Comparison of ENCODE assay signal across 8 cellular contexts in the genomic region with DNA sequence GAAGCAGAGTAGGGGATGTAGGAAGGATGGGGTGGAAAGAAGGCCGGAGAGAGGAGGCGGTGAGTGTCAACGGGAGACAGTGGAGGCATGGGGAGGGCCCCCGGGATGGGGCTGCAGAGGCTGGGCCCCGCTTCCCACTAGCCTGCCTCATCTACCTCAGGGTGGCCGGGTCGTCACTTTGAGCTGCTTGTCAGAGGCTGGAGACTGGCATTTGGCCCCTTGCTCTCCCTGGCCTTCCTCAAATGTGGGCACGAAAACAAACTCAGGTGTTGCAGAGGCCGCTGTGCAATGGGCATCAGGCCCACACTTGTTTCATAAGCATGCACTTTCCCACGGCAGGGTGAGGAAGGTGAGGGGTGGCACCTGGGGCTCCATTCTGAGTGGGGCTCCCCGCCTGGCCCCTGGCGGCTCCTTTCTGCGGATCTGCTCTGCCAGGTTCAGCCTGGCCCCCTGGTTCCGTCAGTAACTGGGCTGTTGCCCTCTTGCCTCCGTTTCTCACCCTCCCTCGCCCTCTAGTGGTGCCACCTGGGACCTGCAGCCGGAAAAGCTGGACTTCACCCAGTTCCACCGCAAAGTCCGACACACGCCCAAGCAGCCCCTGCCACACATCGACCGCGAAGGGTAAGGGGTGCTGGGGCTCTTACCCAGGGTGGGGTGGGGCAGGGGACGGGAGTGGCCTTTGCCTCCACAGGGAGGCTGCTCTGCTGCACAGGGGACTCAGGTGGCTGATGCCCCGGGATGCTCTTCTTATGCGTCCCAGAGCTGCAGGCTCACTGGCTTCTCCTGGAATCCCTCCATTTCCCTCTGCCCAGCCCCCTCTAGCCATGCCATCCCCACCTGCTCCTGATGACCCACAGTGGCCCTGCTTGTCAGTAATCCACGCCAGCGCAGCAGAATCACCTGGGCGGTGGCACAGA.
DNase-seq lines count a peak whose midpoint lies in the region; TF ChIP-seq lines count a peak whose summit lies in the region.

No MANE protein-coding gene starts in this region.

- H4K12ac ChIP-seq in trophoblast cell (ENCODE audit: low read depth, low read length), result no peak overlapping the region

- H3K36me3 ChIP-seq in Peyer's patch (no peaks in the 10 kb centered on the region), trophoblast cell (ENCODE audit: control insufficient read depth in 1 of 2, insufficient read depth in 2 of 2, low read length in 2 of 2) (peaks cover 13 to 14% of the 10 kb centered on the region in 2 experiments)

- peak; percentile 17 to 85 (median 74) for TF ChIP-seq CTCF in Peyer's patch (IDR thresholded peaks at IDR 0.05)

- DNase-seq in AG08396 (ENCODE audit: low spot score) (peak; percentile 74), GM19240 (ENCODE audit: insufficient read length, low spot score) (peak; percentile 47), Peyer's patch (peak; percentile 46 to 84 (median 84)), head of caudate nucleus (peak; percentile 56 to 95 (median 86)), trophoblast cell (peak; percentile 42 to 81), NCI-H128 (lab: John Stamatoyannopoulos, UW; ENCODE audit: unreplicated experiment) (no peak), foreskin melanocyte (no peak)
- DNase-seq in activated naive CD4-positive, alpha-beta T cell (lab: John Stamatoyannopoulos, UW), result peak in 3 of 4 experiments; percentile 3 to 36 (median 15)

- TF ChIP-seq POLR2A in Peyer's patch (IDR thresholded peaks at IDR 0.05), result no peak

- H3K18ac ChIP-seq in trophoblast cell (ENCODE audit: low read length), result peak overlapping the region; percentile 11

- H3K9me3 ChIP-seq in Peyer's patch, result no peaks in the 10 kb centered on the region
- H3K9me3 ChIP-seq in trophoblast cell (ENCODE audit: insufficient read depth, low read depth, low read length), result no peaks in the 10 kb centered on the region

- H3K79me2 ChIP-seq in trophoblast cell (ENCODE audit: control insufficient read depth, insufficient read depth, low read length, poor library complexity), result peaks cover 3% of the 10 kb centered on the region

- intact Hi-C loops in head of caudate nucleus (cut with DNase I), result loop anchor here (2.0 to 10.0 kb wide), 3 partner anchors 69 to 187 kb away; no protein-coding TSS in a partner anchor

- H3K4me2 ChIP-seq in trophoblast cell (ENCODE audit: low read length), result no peak overlapping the region

- H3K27ac ChIP-seq in Peyer's patch, result no peak overlapping the region
- H3K27ac ChIP-seq in trophoblast cell (ENCODE audit: low read depth, low read length), result no peak overlapping the region

- H2BK12ac ChIP-seq in trophoblast cell (ENCODE audit: low read length), result peak overlapping the region; percentile 1

- no peak overlapping the region for H2BK5ac ChIP-seq in trophoblast cell (ENCODE audit: low read depth, low read length, poor library complexity)

- H4K91ac ChIP-seq in trophoblast cell (ENCODE audit: low read depth, low read length), result no peak overlapping the region

- H3K23ac ChIP-seq in trophoblast cell (ENCODE audit: low read length), result no peak overlapping the region

- H3K14ac ChIP-seq in trophoblast cell (ENCODE audit: low read length), result no peak overlapping the region

- no peak overlapping the region for H2AK5ac ChIP-seq in trophoblast cell (ENCODE audit: low read length)

- H3K4ac ChIP-seq in trophoblast cell (ENCODE audit: low read depth, low read length), result no peak overlapping the region

- no peak overlapping the region for H2AFZ ChIP-seq in trophoblast cell (ENCODE audit: insufficient read depth, low read length, poor library complexity)

- H2BK120ac ChIP-seq in trophoblast cell (ENCODE audit: insufficient read depth, low read length, poor library complexity), result no peak overlapping the region

- H3K9ac ChIP-seq in trophoblast cell (ENCODE audit: low read length), result no peak overlapping the region

- H3K4me1 ChIP-seq in Peyer's patch, result no peaks in the 10 kb centered on the region
- H3K4me1 ChIP-seq in trophoblast cell (ENCODE audit: control insufficient read depth in 1 of 2, insufficient read depth in 2 of 2, low read length in 2 of 2), result peaks cover 16 to 18% of the 10 kb centered on the region in 2 experiments

- no peak overlapping the region for H4K8ac ChIP-seq in trophoblast cell (ENCODE audit: low read depth, low read length)

- WGBS in trophoblast cell (ENCODE audit: extremely low coverage, insufficient coverage, insufficient read length), result no CpG with 5 or more reads among the region's 29 CpGs

- H3K4me3 ChIP-seq in Peyer's patch (no peak overlapping the region), trophoblast cell (ENCODE audit: low read depth, low read length) (no peak overlapping the region)

- peaks cover 11% of the 10 kb centered on the region for H3K79me1 ChIP-seq in trophoblast cell (ENCODE audit: low read length)

- H3K27me3 ChIP-seq in Peyer's patch (no peaks in the 10 kb centered on the region), trophoblast cell (ENCODE audit: insufficient read depth, low read length) (no peaks in the 10 kb centered on the region)

Comparison
In these comparisons a context has a peak if more than half of its experiments do, and no peak if none do; other contexts are left out.
1. DNase-seq: peak in AG08396 (single experiment), GM19240 (single experiment), Peyer's patch (3 of 3), activated naive CD4-positive, alpha-beta T cell (3 of 4), head of caudate nucleus (42 of 42) and trophoblast cell (2 of 2); none in NCI-H128 (single experiment) and foreskin melanocyte (single experiment).